Comparison of ENCODE assay signal across 2 cellular contexts in the genomic region with DNA sequence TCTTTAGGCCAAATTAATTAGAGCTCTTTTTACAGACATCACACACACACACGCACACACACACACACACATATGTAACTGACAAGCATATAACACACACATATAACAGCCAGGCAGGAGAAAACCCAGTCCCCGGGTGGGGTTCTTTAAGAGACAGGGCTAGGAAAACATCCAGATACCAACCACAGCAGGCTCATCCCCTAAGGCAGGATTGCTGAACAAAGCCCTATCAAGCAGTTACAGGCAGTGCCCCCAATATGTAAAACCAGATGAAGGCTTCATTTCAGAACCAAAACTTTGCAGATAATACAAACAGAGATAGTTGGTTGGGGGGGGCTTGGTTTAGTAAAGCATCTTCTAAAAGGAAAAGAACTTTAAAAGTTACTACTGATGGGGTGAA.
A peak's percentile ranks its signal among the peaks of the same experiment; 100 is the strongest.
TF ChIP-seq lines count a peak whose summit lies in the region.

No MANE protein-coding gene starts in this region.

TF ChIP-seq in HCT116, 20 proteins besides CTCF, POLR2A, EP300 and RAD21:
- TF ChIP-seq ZFX (IDR thresholded peaks at IDR 0.05) (no peak), ZNF274 (IDR thresholded peaks at IDR 0.05; ENCODE audit: low read depth, low read length) (no peak)

TF ChIP-seq in SK-N-SH, 30 proteins besides CTCF, POLR2A, EP300 and RAD21:
- peak; percentile 26 for TF ChIP-seq CHD2 (IDR thresholded peaks at IDR 0.05; ENCODE audit: low read length, partially characterized antibody)
- no peak for TF ChIP-seq TCF12 (IDR thresholded peaks at IDR 0.05)
- TF ChIP-seq, protein P1, sequence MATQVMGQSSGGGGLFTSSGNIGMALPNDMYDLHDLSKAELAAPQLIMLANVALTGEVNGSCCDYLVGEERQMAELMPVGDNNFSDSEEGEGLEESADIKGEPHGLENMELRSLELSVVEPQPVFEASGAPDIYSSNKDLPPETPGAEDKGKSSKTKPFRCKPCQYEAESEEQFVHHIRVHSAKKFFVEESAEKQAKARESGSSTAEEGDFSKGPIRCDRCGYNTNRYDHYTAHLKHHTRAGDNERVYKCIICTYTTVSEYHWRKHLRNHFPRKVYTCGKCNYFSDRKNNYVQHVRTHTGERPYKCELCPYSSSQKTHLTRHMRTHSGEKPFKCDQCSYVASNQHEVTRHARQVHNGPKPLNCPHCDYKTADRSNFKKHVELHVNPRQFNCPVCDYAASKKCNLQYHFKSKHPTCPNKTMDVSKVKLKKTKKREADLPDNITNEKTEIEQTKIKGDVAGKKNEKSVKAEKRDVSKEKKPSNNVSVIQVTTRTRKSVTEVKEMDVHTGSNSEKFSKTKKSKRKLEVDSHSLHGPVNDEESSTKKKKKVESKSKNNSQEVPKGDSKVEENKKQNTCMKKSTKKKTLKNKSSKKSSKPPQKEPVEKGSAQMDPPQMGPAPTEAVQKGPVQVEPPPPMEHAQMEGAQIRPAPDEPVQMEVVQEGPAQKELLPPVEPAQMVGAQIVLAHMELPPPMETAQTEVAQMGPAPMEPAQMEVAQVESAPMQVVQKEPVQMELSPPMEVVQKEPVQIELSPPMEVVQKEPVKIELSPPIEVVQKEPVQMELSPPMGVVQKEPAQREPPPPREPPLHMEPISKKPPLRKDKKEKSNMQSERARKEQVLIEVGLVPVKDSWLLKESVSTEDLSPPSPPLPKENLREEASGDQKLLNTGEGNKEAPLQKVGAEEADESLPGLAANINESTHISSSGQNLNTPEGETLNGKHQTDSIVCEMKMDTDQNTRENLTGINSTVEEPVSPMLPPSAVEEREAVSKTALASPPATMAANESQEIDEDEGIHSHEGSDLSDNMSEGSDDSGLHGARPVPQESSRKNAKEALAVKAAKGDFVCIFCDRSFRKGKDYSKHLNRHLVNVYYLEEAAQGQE (IDR thresholded peaks at IDR 0.05; ENCODE audit: low read depth, low read length) = no peak
- TF ChIP-seq, protein P2, sequence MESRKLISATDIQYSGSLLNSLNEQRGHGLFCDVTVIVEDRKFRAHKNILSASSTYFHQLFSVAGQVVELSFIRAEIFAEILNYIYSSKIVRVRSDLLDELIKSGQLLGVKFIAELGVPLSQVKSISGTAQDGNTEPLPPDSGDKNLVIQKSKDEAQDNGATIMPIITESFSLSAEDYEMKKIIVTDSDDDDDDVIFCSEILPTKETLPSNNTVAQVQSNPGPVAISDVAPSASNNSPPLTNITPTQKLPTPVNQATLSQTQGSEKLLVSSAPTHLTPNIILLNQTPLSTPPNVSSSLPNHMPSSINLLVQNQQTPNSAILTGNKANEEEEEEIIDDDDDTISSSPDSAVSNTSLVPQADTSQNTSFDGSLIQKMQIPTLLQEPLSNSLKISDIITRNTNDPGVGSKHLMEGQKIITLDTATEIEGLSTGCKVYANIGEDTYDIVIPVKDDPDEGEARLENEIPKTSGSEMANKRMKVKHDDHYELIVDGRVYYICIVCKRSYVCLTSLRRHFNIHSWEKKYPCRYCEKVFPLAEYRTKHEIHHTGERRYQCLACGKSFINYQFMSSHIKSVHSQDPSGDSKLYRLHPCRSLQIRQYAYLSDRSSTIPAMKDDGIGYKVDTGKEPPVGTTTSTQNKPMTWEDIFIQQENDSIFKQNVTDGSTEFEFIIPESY (IDR thresholded peaks at IDR 0.05; ENCODE audit: borderline replicate concordance, low read depth) = no peak
- no peak for TF ChIP-seq MEF2A (IDR thresholded peaks at IDR 0.05; ENCODE audit: borderline replicate concordance, low read depth)
TF ChIP-seq in SK-N-SH: peak in this region for 1.
